24 cellular contexts compared by ENCODE assay signal in genomic region chr3:56254261-56254660, GRCh38.
"Had no signal": no experiment of that assay in that cellular context is flagged by ENCODE, and none has a peak within 500 bp of the region (broad histone marks: within the 10 kb centered on the region; RNA-seq: fewer than 3 reads in every experiment).

No MANE protein-coding gene starts in this region.

- H3K27me3 ChIP-seq: cardiac muscle cell, ovary had no signal

- H3K4me1 ChIP-seq: prostate gland, transverse colon had no signal

- H3K36me3 Mint-ChIP-seq: naive thymus-derived CD8-positive, alpha-beta T cell; stimulated activated naive B cell treated with anti-CD40 and anti-IgM and Interleukin-4, amounts not matched to agents 10 μg/mL and 1 μg/mL and 100 μg/mL, for 72 hours had no signal

- H3K27ac ChIP-seq: cardiac muscle cell, neutrophil, ovary, prostate gland, transverse colon, WERI-Rb-1 had no signal

- H3K4me3 ChIP-seq: cardiac muscle cell, lung, ovary, prostate gland, transverse colon had no signal

- ATAC-seq: activated CD8-positive, alpha-beta T cell treated with anti-CD3 and anti-CD28 coated beads, Interleukin-2, amount 10 ng/mL, durations not matched to agents 7 days and 5 days; activated naive CD8-positive, alpha-beta T cell treated with anti-CD3 and anti-CD28 coated beads, Interleukin-2, amount 50 U/mL, for 24 hours; left colon; naive thymus-derived CD8-positive, alpha-beta T cell; stimulated activated naive B cell treated with anti-CD40 and anti-IgM and Interleukin-4, amounts not matched to agents 10 μg/mL and 1 μg/mL and 100 μg/mL, for 72 hours had no signal

- DNase-seq: activated CD4-positive, alpha-beta T cell treated with anti-CD3 and anti-CD28 coated beads for 1 hour; activated CD4-positive, alpha-beta T cell treated with anti-CD3 and anti-CD28 coated beads, Interleukin-2, amount 50 U/mL, for 1 hour; activated CD8-positive, alpha-beta T cell treated with anti-CD3 and anti-CD28 coated beads, Interleukin-2, amount 10 ng/mL, durations not matched to agents 7 days and 5 days; activated gamma-delta T cell; activated naive CD4-positive, alpha-beta T cell treated with anti-CD3 and anti-CD28 coated beads, Interleukin-2, amount 50 U/mL, for 16 hours; activated naive CD8-positive, alpha-beta T cell treated with anti-CD3 and anti-CD28 coated beads, Interleukin-2, amount 50 U/mL, for 24 hours; effector CD4-positive, alpha-beta T cell; glutamatergic neuron; hippocampal formation; left colon; naive thymus-derived CD8-positive, alpha-beta T cell; ovary; stimulated activated CD4-positive, alpha-beta T cell treated with anti-CD3 and anti-CD28 coated beads, Interleukin-2, amount 100 ng/mL, for 48 hours; stimulated activated CD8-positive, alpha-beta memory T cell treated with anti-CD3 and anti-CD28 coated beads, Interleukin-4, amount 100 ng/mL, for 48 hours; stimulated activated naive B cell treated with anti-CD40 and anti-IgM and Interleukin-4, amounts not matched to agents 10 μg/mL and 1 μg/mL and 100 μg/mL, for 72 hours; T-helper 1 cell; transverse colon; WERI-Rb-1 had no signal

- H3K36me3 ChIP-seq: cardiac muscle cell, neutrophil, ovary, prostate gland, transverse colon, WERI-Rb-1 had no signal

- H3K9me3 ChIP-seq: neutrophil, ovary, prostate gland, transverse colon had no signal

- H3K4me1 Mint-ChIP-seq: activated naive CD8-positive, alpha-beta T cell treated with anti-CD3 and anti-CD28 coated beads, Interleukin-2, amount 50 U/mL, for 24 hours; naive thymus-derived CD8-positive, alpha-beta T cell; stimulated activated naive B cell treated with anti-CD40 and anti-IgM and Interleukin-4, amounts not matched to agents 10 μg/mL and 1 μg/mL and 100 μg/mL, for 72 hours had no signal

- H3K9me3 Mint-ChIP-seq: activated naive CD8-positive, alpha-beta T cell treated with anti-CD3 and anti-CD28 coated beads, Interleukin-2, amount 50 U/mL, for 24 hours; activated T-helper 1 cell treated with anti-CD3 and anti-CD28 coated beads, Interleukin-12 subunit alpha, Interleukin-12 subunit beta, Interleukin-2, Interleukin-4 antibody, amounts not matched to agents 30 ng/mL and 10 ng/mL and 1 ng/mL, durations not matched to agents 14 hours and 24 hours and 36 hours; dendritic cell treated with granulocyte-macrophage colony-stimulating factor and Interleukin-4, amounts not matched to agents 40 ng/mL and 50 ng/mL, for 4 days; naive thymus-derived CD8-positive, alpha-beta T cell had no signal

- H3K4me3 Mint-ChIP-seq: activated CD8-positive, alpha-beta T cell treated with anti-CD3 and anti-CD28 coated beads, Interleukin-2, amount 10 ng/mL, durations not matched to agents 7 days and 5 days; activated naive CD8-positive, alpha-beta T cell treated with anti-CD3 and anti-CD28 coated beads, Interleukin-2, amount 50 U/mL, for 24 hours; activated T-helper 1 cell treated with anti-CD3 and anti-CD28 coated beads, Interleukin-12 subunit alpha, Interleukin-12 subunit beta, Interleukin-2, Interleukin-4 antibody, amounts not matched to agents 30 ng/mL and 10 ng/mL and 1 ng/mL, durations not matched to agents 14 hours and 24 hours and 36 hours; dendritic cell treated with granulocyte-macrophage colony-stimulating factor and Interleukin-4, amounts not matched to agents 40 ng/mL and 50 ng/mL, for 4 days; naive thymus-derived CD8-positive, alpha-beta T cell; stimulated activated naive B cell treated with anti-CD40 and anti-IgM and Interleukin-4, amounts not matched to agents 10 μg/mL and 1 μg/mL and 100 μg/mL, for 72 hours had no signal

- H3K27ac Mint-ChIP-seq: activated CD8-positive, alpha-beta T cell treated with anti-CD3 and anti-CD28 coated beads, Interleukin-2, amount 10 ng/mL, durations not matched to agents 7 days and 5 days; activated naive CD8-positive, alpha-beta T cell treated with anti-CD3 and anti-CD28 coated beads, Interleukin-2, amount 50 U/mL, for 24 hours; activated T-helper 1 cell treated with anti-CD3 and anti-CD28 coated beads, Interleukin-12 subunit alpha, Interleukin-12 subunit beta, Interleukin-2, Interleukin-4 antibody, amounts not matched to agents 30 ng/mL and 10 ng/mL and 1 ng/mL, durations not matched to agents 14 hours and 24 hours and 36 hours; dendritic cell treated with granulocyte-macrophage colony-stimulating factor and Interleukin-4, amounts not matched to agents 40 ng/mL and 50 ng/mL, for 4 days; stimulated activated naive B cell treated with anti-CD40 and anti-IgM and Interleukin-4, amounts not matched to agents 10 μg/mL and 1 μg/mL and 100 μg/mL, for 72 hours had no signal
